ENCODE assay signal across 15 cellular contexts in the genomic region with DNA sequence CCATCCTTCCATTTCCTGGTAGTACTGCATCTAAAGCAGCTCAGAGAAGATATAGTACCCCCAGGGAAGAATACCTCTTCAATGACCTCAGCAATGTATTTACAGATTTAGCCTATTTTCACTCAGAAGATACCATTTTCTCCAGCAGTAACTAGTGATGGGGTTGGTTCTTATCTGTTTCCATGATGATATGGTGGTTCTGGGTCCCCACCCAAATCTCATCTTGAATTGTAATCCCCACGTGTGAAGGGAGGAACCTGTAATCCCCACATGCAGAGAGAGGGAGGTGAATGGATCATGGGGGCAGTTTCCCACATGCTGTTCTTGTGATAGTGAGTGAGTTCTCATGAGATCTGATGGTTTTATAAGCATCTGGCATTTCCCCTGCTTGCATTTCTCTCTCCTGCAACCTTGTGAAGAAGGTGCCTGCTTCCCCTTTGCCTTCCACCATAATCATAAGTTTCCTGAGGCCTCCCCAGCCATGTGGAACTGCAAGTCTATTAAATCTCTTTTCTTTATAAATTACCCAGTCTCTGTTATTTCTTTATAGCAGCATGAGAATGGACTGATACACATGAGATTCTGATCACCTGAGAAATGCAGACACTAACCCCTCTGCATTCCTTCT.
DNase-seq lines count a peak whose midpoint lies in the region; ATAC-seq, FAIRE-seq and TF ChIP-seq lines count a peak whose summit lies in the region.
"Had no signal": no experiment of that assay in that cellular context is flagged by ENCODE, and none has a peak within 500 bp of the region (broad histone marks: within the 10 kb centered on the region; RNA-seq: fewer than 3 reads in every experiment).

No MANE protein-coding gene starts in this region.

- TF ChIP-seq CTCF in endodermal cell (conservative IDR thresholded peaks at IDR 0.05), result no peak
- TF ChIP-seq CTCF in pancreas (IDR thresholded peaks at IDR 0.05), result no peak

- FAIRE-seq in H54 (lab: Jason Lieb, UNC), result no peak
- FAIRE-seq in pancreas (lab: Jason Lieb, UNC), result no peak

- 10 to 100% methylated on average over 1 of the region's 1 CpG for WGBS in endodermal cell (ENCODE audit: insufficient coverage in 1 of 2, insufficient read length in 1 of 2), 2 experiments
- WGBS in pancreas, 2 donors, result 68 to 85% methylated on average over 1 of the region's 1 CpG

- TF ChIP-seq POLR2A in H54 (IDR thresholded peaks at IDR 0.05; ENCODE audit: low read depth, low read length), result no peak

- peak overlapping the region; percentile 84 for H3K27ac Mint-ChIP-seq in endodermal cell
- peak overlapping the region; percentile 63 for H3K27ac Mint-ChIP-seq in stimulated activated memory B cell treated with anti-CD40 and anti-IgM and Interleukin-4, amounts not matched to agents 10 μg/mL and 1 μg/mL and 100 μg/mL, for 72 hours
- H3K27ac Mint-ChIP-seq: CD4-positive, alpha-beta memory T cell had no signal

- H3K36me3 ChIP-seq in endodermal cell (ENCODE audit: control insufficient read depth, insufficient read depth, low read length), result peaks cover 12% of the 10 kb centered on the region
- no peaks in the 10 kb centered on the region for H3K36me3 ChIP-seq in pancreas

- H3K4me3 Mint-ChIP-seq in endodermal cell, result no peak overlapping the region
- no peak overlapping the region for H3K4me3 Mint-ChIP-seq in stimulated activated memory B cell treated with anti-CD40 and anti-IgM and Interleukin-4, amounts not matched to agents 10 μg/mL and 1 μg/mL and 100 μg/mL, for 72 hours
- H3K4me3 Mint-ChIP-seq: CD4-positive, alpha-beta memory T cell had no signal

- intact Hi-C loops in posterior cingulate gyrus (cut with DNase I) (no loop called here), pancreas (cut with DNase I) (no loop called here)

- DNase-seq in NCI-H82 (lab: John Stamatoyannopoulos, UW), result peak; percentile 2
- DNase-seq in NCI-H82 treated with DMSO at 0.1 percent for 48 hours (lab: John Stamatoyannopoulos, UW; ENCODE audit: unreplicated experiment), result no peak
- peak; percentile 73 for DNase-seq in NCI-H226
- peak; percentile 73 for DNase-seq in endodermal cell
- DNase-seq in posterior cingulate gyrus, result no peak
- DNase-seq in H54 (ENCODE audit: insufficient read length, low spot score), result no peak
- DNase-seq in pancreas, result no peak
- DNase-seq: Calu3; CD4-positive, alpha-beta memory T cell; GOT3; NCI-H187 treated with DMSO at 0.1 percent for 48 hours; NCI-H526 treated with DMSO at 0.1 percent for 48 hours; NK-92 treated with Interleukin-12 subunit alpha and Interleukin-12 subunit beta, amount 100 ng/mL, for 24 hours had no signal

- no peak for ATAC-seq in stimulated activated memory B cell treated with anti-CD40 and anti-IgM and Interleukin-4, amounts not matched to agents 10 μg/mL and 1 μg/mL and 100 μg/mL, for 72 hours
- ATAC-seq in pancreas, result no peak

- H3K9me3 ChIP-seq in endodermal cell (ENCODE audit: control insufficient read depth, low read length) (peaks cover 27% of the 10 kb centered on the region), pancreas (no peaks in the 10 kb centered on the region)

- peaks cover 44% of the 10 kb centered on the region for H3K4me1 Mint-ChIP-seq in endodermal cell
- peaks cover 9% of the 10 kb centered on the region for H3K4me1 Mint-ChIP-seq in stimulated activated memory B cell treated with anti-CD40 and anti-IgM and Interleukin-4, amounts not matched to agents 10 μg/mL and 1 μg/mL and 100 μg/mL, for 72 hours
- H3K4me1 Mint-ChIP-seq: CD4-positive, alpha-beta memory T cell had no signal

- H3K4me1 ChIP-seq in endodermal cell (ENCODE audit: control insufficient read depth, insufficient read depth, low read length) (peaks cover 19% of the 10 kb centered on the region), pancreas (peaks cover 0 to 9% (median 7%) of the 10 kb centered on the region in 3 donors)

- peak overlapping the region; percentile 40 for H3K9ac ChIP-seq in endodermal cell (ENCODE audit: extremely low read depth, low read length, poor library complexity, severe bottlenecking)

- H3K27me3 ChIP-seq in endodermal cell (ENCODE audit: control insufficient read depth, insufficient read depth, low read length, poor library complexity, severe bottlenecking) (no peaks in the 10 kb centered on the region), pancreas (no peaks in the 10 kb centered on the region)

- H3K27ac ChIP-seq in endodermal cell (ENCODE audit: low read depth, low read length), result no peak overlapping the region
- no peak overlapping the region for H3K27ac ChIP-seq in pancreas
- H3K27ac ChIP-seq: 22Rv1 had no signal

- no peaks in the 10 kb centered on the region for H3K36me3 Mint-ChIP-seq in endodermal cell (ENCODE audit: low read depth)
- no peaks in the 10 kb centered on the region for H3K36me3 Mint-ChIP-seq in stimulated activated memory B cell treated with anti-CD40 and anti-IgM and Interleukin-4, amounts not matched to agents 10 μg/mL and 1 μg/mL and 100 μg/mL, for 72 hours
- H3K36me3 Mint-ChIP-seq: CD4-positive, alpha-beta memory T cell had no signal

- H3K9me3 Mint-ChIP-seq in endodermal cell, result no peaks in the 10 kb centered on the region
- no peaks in the 10 kb centered on the region for H3K9me3 Mint-ChIP-seq in stimulated activated memory B cell treated with anti-CD40 and anti-IgM and Interleukin-4, amounts not matched to agents 10 μg/mL and 1 μg/mL and 100 μg/mL, for 72 hours
- H3K9me3 Mint-ChIP-seq: CD4-positive, alpha-beta memory T cell had no signal

- H3K27me3 Mint-ChIP-seq in endodermal cell (ENCODE audit: insufficient read depth), result no peaks in the 10 kb centered on the region
- H3K27me3 Mint-ChIP-seq in stimulated activated memory B cell treated with anti-CD40 and anti-IgM and Interleukin-4, amounts not matched to agents 10 μg/mL and 1 μg/mL and 100 μg/mL, for 72 hours, result no peaks in the 10 kb centered on the region
- H3K27me3 Mint-ChIP-seq: CD4-positive, alpha-beta memory T cell had no signal

- H3K4me3 ChIP-seq in endodermal cell (ENCODE audit: low read length) (no peak overlapping the region), pancreas (no peak overlapping the region)

Comparison
In these comparisons a context has a peak if more than half of its experiments do, and no peak if none do; other contexts are left out.
1. DNase-seq: peak in NCI-H82 (single experiment), NCI-H226 (single experiment) and endodermal cell (single experiment); none in NCI-H82 treated with DMSO at 0.1 percent for 48 hours (single experiment), posterior cingulate gyrus (0 of 10), H54 (single experiment) and pancreas (0 of 6).